ENCODE assay signal across 20 cellular contexts in genomic region chr4:43525646-43526045, GRCh38.
DNase-seq lines count a peak whose midpoint lies in the region; ATAC-seq, FAIRE-seq and TF ChIP-seq lines count a peak whose summit lies in the region.
"Had no signal": no experiment of that assay in that cellular context is flagged by ENCODE, and none has a peak within 500 bp of the region (broad histone marks: within the 10 kb centered on the region; RNA-seq: fewer than 3 reads in every experiment).

No MANE protein-coding gene starts in this region.

- FAIRE-seq in A549 (lab: Jason Lieb, UNC): no peak
- FAIRE-seq: A204.1, D721Med, G401.6, GM12891, GM19239 had no signal

- H3K27ac ChIP-seq in A549 (no peak overlapping the region), IMR-90 (ENCODE audit: insufficient read depth, low read length) (no peak overlapping the region)
- H3K27ac ChIP-seq: BLaER1 treated with 17β-estradiol and CSF1 and Interleukin-3, amounts not matched to agents 10 nM and 100 nM; C4-2B had no signal

- no peak overlapping the region for H3K9ac ChIP-seq in IMR-90 (ENCODE audit: low read depth, low read length)
- H3K9ac ChIP-seq: BLaER1 treated with 17β-estradiol and CSF1 and Interleukin-3, amounts not matched to agents 10 nM and 100 nM had no signal

- TF ChIP-seq CTCF in A549 (IDR thresholded peaks at IDR 0.05): no peak
- no peak for TF ChIP-seq CTCF in IMR-90 (conservative IDR thresholded peaks at IDR 0.05; ENCODE audit: low read depth, low read length)
- TF ChIP-seq CTCF in fibroblast of villous mesenchyme (IDR thresholded peaks at IDR 0.05; ENCODE audit: insufficient read depth, low read depth, low read length): no peak

- no peak for DNase-seq in A549 (ENCODE audit: low read depth in 1 of 2, low spot score in 1 of 2)
- peak; percentile 21 for DNase-seq in IMR-90
- DNase-seq in fibroblast of villous mesenchyme (ENCODE audit: low read depth): peak; percentile 49
- no peak for DNase-seq in HPDE6-E6E7 (ENCODE audit: extremely low spot score)
- DNase-seq: 8988T; AML-193; Caco-2; Calu3; CD4-positive, alpha-beta T cell; CD8-positive, alpha-beta T cell; DMS79 treated with DMSO at 0.1 percent for 48 hours; GF-D8 had no signal

- intact Hi-C loops in IMR-90 (cut with micrococcal nuclease): no loop called here

- H2BK15ac ChIP-seq in IMR-90 (ENCODE audit: low read depth, low read length): no peak overlapping the region

- dilution Hi-C loops in IMR-90 (cut with HindIII; ENCODE audit: low sequenced_read_pairs, unreplicated experiment): no loop called here

- H2AK9ac ChIP-seq in IMR-90 (replicated peaks; ENCODE audit: low read depth, low read length, poor library complexity): no peak overlapping the region

- in situ Hi-C loops in IMR-90 (cut with MboI; ENCODE audit: low sequenced_read_pairs): no loop called here

- no peak overlapping the region for H3K56ac ChIP-seq in IMR-90 (ENCODE audit: extremely low read depth, insufficient read depth, low read length)

- H2BK120ac ChIP-seq in IMR-90 (ENCODE audit: low read depth, low read length): no peak overlapping the region

- no peaks in the 10 kb centered on the region for H3K4me1 ChIP-seq in A549
- H3K4me1 ChIP-seq in IMR-90 (ENCODE audit: control insufficient read depth, insufficient read depth, low read length): no peaks in the 10 kb centered on the region
- H3K4me1 ChIP-seq: BLaER1 treated with 17β-estradiol and CSF1 and Interleukin-3, amounts not matched to agents 10 nM and 100 nM; Caco-2 had no signal

- H3K9me1 ChIP-seq in IMR-90 (ENCODE audit: insufficient read depth, low read length): no peaks in the 10 kb centered on the region

- CTCF ChIA-PET in A549 (lab: Yijun Ruan, JAX) (no interaction called here), IMR-90 (lab: Yijun Ruan, JAX) (no interaction called here)

- POLR2A ChIA-PET in A549 (lab: Yijun Ruan, JAX) (no interaction called here), IMR-90 (lab: Charles Lee; ENCODE audit: unreplicated experiment) (no interaction called here)

- H2BK5ac ChIP-seq in IMR-90 (ENCODE audit: low read depth, low read length, poor library complexity, severe bottlenecking): no peak overlapping the region

- TF ChIP-seq RAD21 in A549 (conservative IDR thresholded peaks at IDR 0.05 in 1 of 2, IDR thresholded peaks at IDR 0.05 in 1 of 2) (no peak), IMR-90 (IDR thresholded peaks at IDR 0.05; ENCODE audit: low read length) (no peak)

- H3K18ac ChIP-seq in IMR-90 (ENCODE audit: low read depth, low read length): no peak overlapping the region

- H3K14ac ChIP-seq in IMR-90 (replicated peaks; ENCODE audit: low read depth, low read length): no peak overlapping the region

- TF ChIP-seq EP300 in A549 (IDR thresholded peaks at IDR 0.05): no peak

- WGBS in A549 (ENCODE audit: missing lambda C conversion rate): 15% methylated on average over 2 of the region's 2 CpGs
- WGBS in IMR-90 (ENCODE audit: extremely low coverage in 2 of 2, insufficient read length in 1 of 2), 2 experiments: no CpG with 5 or more reads among the region's 2 CpGs

- H3K36me3 ChIP-seq in IMR-90 (ENCODE audit: control insufficient read depth, insufficient read depth, low read length): no peaks in the 10 kb centered on the region
- H3K36me3 ChIP-seq: BLaER1 treated with 17β-estradiol and CSF1 and Interleukin-3, amounts not matched to agents 10 nM and 100 nM had no signal

- H3K27me3 ChIP-seq in IMR-90 (ENCODE audit: control insufficient read depth, insufficient read depth, low read length): no peaks in the 10 kb centered on the region
- H3K27me3 ChIP-seq: BLaER1 treated with 17β-estradiol and CSF1 and Interleukin-3, amounts not matched to agents 10 nM and 100 nM had no signal

- H3K4me2 ChIP-seq in A549 (no peak overlapping the region), IMR-90 (ENCODE audit: low read depth, low read length) (no peak overlapping the region)
- H3K4me2 ChIP-seq: BLaER1 treated with 17β-estradiol and CSF1 and Interleukin-3, amounts not matched to agents 10 nM and 100 nM had no signal

- H2AK5ac ChIP-seq in IMR-90 (ENCODE audit: low read depth, low read length): no peak overlapping the region

- H2BK20ac ChIP-seq in IMR-90 (ENCODE audit: low read depth, low read length): no peak overlapping the region

- H4K8ac ChIP-seq in IMR-90 (ENCODE audit: low read depth in 2 of 2, low read length in 2 of 2): no peak overlapping the region

- no peaks in the 10 kb centered on the region for H3K9me3 ChIP-seq in A549
- no peaks in the 10 kb centered on the region for H3K9me3 ChIP-seq in IMR-90 (ENCODE audit: control insufficient read depth, insufficient read depth, low read length)
- H3K9me3 ChIP-seq: BLaER1 treated with 17β-estradiol and CSF1 and Interleukin-3, amounts not matched to agents 10 nM and 100 nM; Caco-2 had no signal

- no peak overlapping the region for H3K4ac ChIP-seq in IMR-90 (ENCODE audit: low read depth, low read length)

- no TSS peak for BruUV-seq in IMR-90 (replicated peaks; lab: Mats Ljungman, UMichigan)

- no peak overlapping the region for H3K4me3 ChIP-seq in A549
- no peak overlapping the region for H3K4me3 ChIP-seq in IMR-90 (ENCODE audit: insufficient read depth, low read depth, low read length)
- no peak overlapping the region for H3K4me3 ChIP-seq in fibroblast of villous mesenchyme (ENCODE audit: low read depth, low read length)
- H3K4me3 ChIP-seq: BLaER1 treated with 17β-estradiol and CSF1 and Interleukin-3, amounts not matched to agents 10 nM and 100 nM had no signal

- H4K20me1 ChIP-seq in IMR-90 (ENCODE audit: insufficient read depth, low read length): no peaks in the 10 kb centered on the region
- H4K20me1 ChIP-seq: BLaER1 treated with 17β-estradiol and CSF1 and Interleukin-3, amounts not matched to agents 10 nM and 100 nM had no signal

- ATAC-seq in A549 (no peak), IMR-90 (ENCODE audit: low read depth) (no peak), HG03097 (IDR thresholded peaks at IDR 0.05; ENCODE audit: low FRiP score, unreplicated experiment) (no peak)
- ATAC-seq: CD8-positive, alpha-beta T cell had no signal

- TF ChIP-seq POLR2A in A549 (IDR thresholded peaks at IDR 0.05; ENCODE audit: low read length): no peak
- TF ChIP-seq POLR2A in IMR-90 (IDR thresholded peaks at IDR 0.05; ENCODE audit: low read depth, low read length): no peak

- H3K79me1 ChIP-seq in IMR-90 (ENCODE audit: low read depth in 1 of 2, low read length in 2 of 2): no peaks in the 10 kb centered on the region

- H2AFZ ChIP-seq in IMR-90 (replicated peaks; ENCODE audit: low read length, poor library complexity): no peak overlapping the region

- H3K23ac ChIP-seq in IMR-90 (ENCODE audit: low read depth, low read length): no peak overlapping the region

- no peak overlapping the region for H4K91ac ChIP-seq in IMR-90 (ENCODE audit: insufficient read depth, low read depth, low read length)

- H4K5ac ChIP-seq in IMR-90 (ENCODE audit: low read depth, low read length): no peak overlapping the region

TF ChIP-seq in A549, 52 proteins besides CTCF, POLR2A, EP300 and RAD21:
- no peak for TF ChIP-seq ESRRA (IDR thresholded peaks at IDR 0.05; ENCODE audit: borderline replicate concordance, low read length)
- TF ChIP-seq NFE2L2 (conservative IDR thresholded peaks at IDR 0.05; ENCODE audit: low read length): peak; percentile 74
- TF ChIP-seq MAFK (IDR thresholded peaks at IDR 0.05; ENCODE audit: partially characterized antibody): peak; percentile 56
TF ChIP-seq in A549: peak in this region for 2.

TF ChIP-seq in IMR-90, 13 proteins besides CTCF, POLR2A, EP300 and RAD21:
- no peak for TF ChIP-seq CEBPB (IDR thresholded peaks at IDR 0.05; ENCODE audit: low read depth, low read length)
- peak; percentile 90 for TF ChIP-seq NFE2L2 (IDR thresholded peaks at IDR 0.05; ENCODE audit: low read depth, low read length)
- peak; percentile 68 for TF ChIP-seq MAFK (IDR thresholded peaks at IDR 0.05; ENCODE audit: low read depth, low read length)
- TF ChIP-seq CHD1 (IDR thresholded peaks at IDR 0.05; ENCODE audit: low read depth, low read length): no peak
- no peak for TF ChIP-seq RCOR1 (IDR thresholded peaks at IDR 0.05; ENCODE audit: insufficient replicate concordance, low read length)
- no peak for TF ChIP-seq MAZ (IDR thresholded peaks at IDR 0.05; ENCODE audit: borderline replicate concordance, low read depth, low read length)
- no peak for TF ChIP-seq SMC3 (IDR thresholded peaks at IDR 0.05; ENCODE audit: low read depth, low read length)

Comparison
In these comparisons a context has a peak if more than half of its experiments do, and no peak if none do; other contexts are left out.
1. DNase-seq: peak in IMR-90 (single experiment) and fibroblast of villous mesenchyme (single experiment); none in A549 (0 of 2) and HPDE6-E6E7 (single experiment).